8 cellular contexts compared by ENCODE assay signal in the genomic region with DNA sequence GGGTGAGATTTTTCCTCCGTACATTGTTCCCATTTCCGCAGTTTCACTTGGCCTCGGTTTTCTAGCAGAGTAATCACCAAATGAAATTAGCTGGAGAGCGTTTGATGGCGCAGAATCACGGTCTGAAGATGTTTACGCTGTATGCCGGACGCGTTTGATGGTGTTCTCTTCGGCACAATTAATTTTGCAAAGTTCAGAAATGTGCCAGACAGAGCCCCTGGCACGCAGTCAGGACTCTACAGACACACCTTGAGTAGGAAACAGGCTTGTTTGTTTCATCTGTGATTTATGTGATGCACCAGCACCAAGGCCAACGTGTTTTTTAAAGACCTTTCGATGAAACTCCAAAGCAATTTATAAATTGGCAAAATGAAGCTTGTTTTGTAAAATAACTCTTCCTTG. TPM values are rescaled to one million over a fixed set of nuclear protein-coding genes. Genes with fewer than 3 reads are reported as not detected.
A peak's percentile ranks its signal among the peaks of the same experiment; 100 is the strongest.
DNase-seq lines count a peak whose midpoint lies in the region; ATAC-seq, FAIRE-seq and TF ChIP-seq lines count a peak whose summit lies in the region.

No MANE protein-coding gene starts in this region.

- POLR2A ChIA-PET in GM12878 (lab: Charles Lee), result no interaction called here

- TF ChIP-seq RAD21 in GM12878 (IDR thresholded peaks at IDR 0.05; ENCODE audit: insufficient read depth, low read depth, low read length), result no peak

- in situ Hi-C loops in GM12878 (cut with MboI), result no loop called here

- no peaks in the 10 kb centered on the region for H4K20me1 ChIP-seq in GM12878 (ENCODE audit: control insufficient read depth, insufficient read depth)

- RAD21 ChIA-PET in GM12878 (lab: Charles Lee; ENCODE audit: unreplicated experiment), result no interaction called here

- H3K27me3 ChIP-seq in GM12878 (replicated peaks in 1 of 2; ENCODE audit: control insufficient read depth in 2 of 2, insufficient read depth in 2 of 2, low read length in 1 of 2) (peaks cover 5 to 11% of the 10 kb centered on the region in 2 experiments; a peak in 2 of 4 replicates), layer of hippocampus (ENCODE audit: control insufficient read depth, insufficient read depth, low read length) (no peaks in the 10 kb centered on the region), suprapubic skin (peaks cover 4% of the 10 kb centered on the region)

- H3K4me2 ChIP-seq in GM12878 (ENCODE audit: control insufficient read depth, insufficient read depth), result peak overlapping the region; percentile 53; the same call in 1 of the 2 replicates

- no peak overlapping the region for H2AFZ ChIP-seq in GM12878 (ENCODE audit: control insufficient read depth, low read depth, low read length)

- no peak for FAIRE-seq in GM12878 (lab: Jason Lieb, UNC)

- CTCF ChIA-PET in GM12878 (lab: Yijun Ruan, JAX), result no interaction called here

- H3K36me3 ChIP-seq in GM12878 (ENCODE audit: control insufficient read depth in 2 of 2, insufficient read depth in 2 of 2, low read length in 1 of 2) (no peaks in the 10 kb centered on the region), suprapubic skin (no peaks in the 10 kb centered on the region)

- SMC1A ChIA-PET in GM12878 (lab: Charles Lee; ENCODE audit: uncharacterized antibody, unreplicated experiment), result no interaction called here

- no peaks in the 10 kb centered on the region for H3K79me2 ChIP-seq in GM12878 (ENCODE audit: control insufficient read depth, insufficient read depth, low read length)

- H3K4me3 ChIP-seq in GM12878 (no peak overlapping the region), suprapubic skin (peak overlapping the region; percentile 93)

- TF ChIP-seq EP300 in GM12878 (IDR thresholded peaks at IDR 0.05; ENCODE audit: borderline replicate concordance in 1 of 2, control insufficient read depth in 1 of 2, low read depth in 2 of 2, low read length in 2 of 2) (no peak), suprapubic skin (IDR thresholded peaks at IDR 0.05) (no peak)

- WGBS in GM12878 (ENCODE audit: insufficient coverage, insufficient replicate concordance, low lambda C conversion rate, missing lambda C conversion rate), result 49% methylated on average over 14 of the region's 14 CpGs
- 3% methylated on average over 14 of the region's 14 CpGs for WGBS in suprapubic skin

- no peaks in the 10 kb centered on the region for H3K4me1 ChIP-seq in GM12878 (ENCODE audit: control insufficient read depth, insufficient read depth, low read length)
- H3K4me1 ChIP-seq in suprapubic skin, result peaks cover 20% of the 10 kb centered on the region

- no peak for TF ChIP-seq CTCF in GM12878 (IDR thresholded peaks at IDR 0.05 in 2 of 3, conservative IDR thresholded peaks at IDR 0.05 in 1 of 3; ENCODE audit: control insufficient read depth in 2 of 3, extremely low read depth in 1 of 3, insufficient read depth in 1 of 3, low read depth in 3 of 3, low read length in 3 of 3)
- no peak for TF ChIP-seq CTCF in suprapubic skin (IDR thresholded peaks at IDR 0.05)

- H3K9me3 ChIP-seq in GM12878 (replicated peaks; ENCODE audit: control insufficient read depth, insufficient read depth, low read length) (no peaks in the 10 kb centered on the region), suprapubic skin (no peaks in the 10 kb centered on the region)

- no TSS peak for BruUV-seq in GM12878 (replicated peaks; lab: Mats Ljungman, UMichigan)

- H3K27ac ChIP-seq in GM12878 (ENCODE audit: control insufficient read depth, insufficient read depth), result no peak overlapping the region
- H3K27ac ChIP-seq in layer of hippocampus (ENCODE audit: low read depth, low read length), result peak overlapping the region; percentile 99
- peak overlapping the region; percentile 91 for H3K27ac ChIP-seq in suprapubic skin

- H3K9ac ChIP-seq in GM12878 (ENCODE audit: control insufficient read depth, insufficient read depth, low read length), result no peak overlapping the region

- DNase-seq in NCI-H2196 (lab: John Stamatoyannopoulos, UW; ENCODE audit: unreplicated experiment), result peak; percentile 67
- no peak for DNase-seq in NCI-H2196 treated with DMSO at 0.1 percent for 48 hours (lab: John Stamatoyannopoulos, UW; ENCODE audit: unreplicated experiment)
- DNase-seq in GM12878 (ENCODE audit: low read depth, low spot score), result no peak
- DNase-seq in suprapubic skin (ENCODE audit: low spot score in 2 of 2), result no peak
- DNase-seq in LoVo (ENCODE audit: low spot score), result no peak
- DNase-seq in GM19240 (ENCODE audit: insufficient read length, low spot score), result no peak

- ATAC-seq in GM12878 (no peak), HG02610 (IDR thresholded peaks at IDR 0.05; ENCODE audit: unreplicated experiment) (no peak)

- intact Hi-C loops in GM12878 (cut with micrococcal nuclease; ENCODE audit: unreplicated experiment), result no loop called here

- TF ChIP-seq POLR2A in GM12878 (IDR thresholded peaks at IDR 0.05; ENCODE audit: low read depth, low read length) (no peak), suprapubic skin (IDR thresholded peaks at IDR 0.05) (no peak)

TF ChIP-seq in GM12878, 131 proteins besides CTCF, POLR2A, EP300 and RAD21:
- TF ChIP-seq EZH2 (IDR thresholded peaks at IDR 0.05; ENCODE audit: borderline replicate concordance, control insufficient read depth, low read depth, low read length) (no peak), PAX5 (IDR thresholded peaks at IDR 0.05; ENCODE audit: borderline replicate concordance, low read depth, low read length) (no peak), RAD51 (IDR thresholded peaks at IDR 0.05) (no peak), SUPT20H (IDR thresholded peaks at IDR 0.05; ENCODE audit: borderline replicate concordance, control insufficient read depth, low read depth, low read length) (no peak), MXI1 (IDR thresholded peaks at IDR 0.05; ENCODE audit: low read depth, low read length) (no peak), TCF3 (IDR thresholded peaks at IDR 0.05; ENCODE audit: borderline replicate concordance, insufficient read depth, low read depth, low read length) (no peak), ZNF24 (IDR thresholded peaks at IDR 0.05) (no peak), ZNF384 (IDR thresholded peaks at IDR 0.05; ENCODE audit: borderline replicate concordance, low read depth, low read length) (no peak), MYB (IDR thresholded peaks at IDR 0.05; ENCODE audit: borderline replicate concordance, low read depth, low read length) (no peak), HDAC6 (IDR thresholded peaks at IDR 0.05; ENCODE audit: unreplicated experiment) (no peak), YBX1 (IDR thresholded peaks at IDR 0.05) (no peak), BACH1 (IDR thresholded peaks at IDR 0.05; ENCODE audit: borderline replicate concordance) (no peak), EGR1 (IDR thresholded peaks at IDR 0.05; ENCODE audit: borderline replicate concordance in 1 of 2, low read depth in 2 of 2, low read length in 2 of 2) (no peak)
- TF ChIP-seq, protein P1, sequence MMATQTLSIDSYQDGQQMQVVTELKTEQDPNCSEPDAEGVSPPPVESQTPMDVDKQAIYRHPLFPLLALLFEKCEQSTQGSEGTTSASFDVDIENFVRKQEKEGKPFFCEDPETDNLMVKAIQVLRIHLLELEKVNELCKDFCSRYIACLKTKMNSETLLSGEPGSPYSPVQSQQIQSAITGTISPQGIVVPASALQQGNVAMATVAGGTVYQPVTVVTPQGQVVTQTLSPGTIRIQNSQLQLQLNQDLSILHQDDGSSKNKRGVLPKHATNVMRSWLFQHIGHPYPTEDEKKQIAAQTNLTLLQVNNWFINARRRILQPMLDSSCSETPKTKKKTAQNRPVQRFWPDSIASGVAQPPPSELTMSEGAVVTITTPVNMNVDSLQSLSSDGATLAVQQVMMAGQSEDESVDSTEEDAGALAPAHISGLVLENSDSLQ (IDR thresholded peaks at IDR 0.05), result no peak
- TF ChIP-seq, protein P2, sequence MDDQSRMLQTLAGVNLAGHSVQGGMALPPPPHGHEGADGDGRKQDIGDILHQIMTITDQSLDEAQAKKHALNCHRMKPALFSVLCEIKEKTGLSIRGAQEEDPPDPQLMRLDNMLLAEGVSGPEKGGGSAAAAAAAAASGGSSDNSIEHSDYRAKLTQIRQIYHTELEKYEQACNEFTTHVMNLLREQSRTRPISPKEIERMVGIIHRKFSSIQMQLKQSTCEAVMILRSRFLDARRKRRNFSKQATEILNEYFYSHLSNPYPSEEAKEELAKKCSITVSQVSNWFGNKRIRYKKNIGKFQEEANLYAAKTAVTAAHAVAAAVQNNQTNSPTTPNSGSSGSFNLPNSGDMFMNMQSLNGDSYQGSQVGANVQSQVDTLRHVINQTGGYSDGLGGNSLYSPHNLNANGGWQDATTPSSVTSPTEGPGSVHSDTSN (IDR thresholded peaks at IDR 0.05; ENCODE audit: insufficient replicate concordance, low read depth, low read length), result no peak

RNA-seq across cellular contexts. Expression of gene LIFR, which starts 0.9 kb away (rescaled TPM):
- not detected in 2 replicates for total RNA-seq in GM12878 (2013; cell fraction: nucleolus; rRNA removed)
- total RNA-seq in GM12878 (2014; rRNA removed) (not detected in 2 replicates), GM12878 (2014; rRNA removed; fragmentation: Illumina TruSeq; extraction: Trizol) (not detected in 2 replicates), GM12878 (2021) (0.10 and 0.27 TPM in 2 replicates), suprapubic skin (10 to 100 TPM; 18.7 to 71.4 (median 31.3) TPM)
- polyA plus RNA-seq in GM12878 (2011; ENCODE audit: low read depth), result not detected
- polyA plus RNA-seq in GM12878 (2011; rRNA removed) (not detected in 2 replicates), GM12878 (2014; fragmentation: Illumina TruSeq; extraction: Trizol) (not detected in 2 replicates), GM12878 (2014; fragmentation: Nextera tagmentation; extraction: Ambion mirVana) (not detected), GM12878 (2014; rRNA removed) (not detected in 2 replicates), GM12878 (2016; fragmentation: Nextera tagmentation; extraction: Ambion mirVana) (not detected)
- not detected in 2 replicates for polyA plus RNA-seq in GM12878 (2011; cell fraction: cytosol; rRNA removed)
- polyA plus RNA-seq in GM12878 (2011; cell fraction: nucleus; rRNA removed), result not detected in 2 replicates
- polyA plus RNA-seq in GM12878 (2012), result 0.01 and 0.06 TPM in 2 replicates
- polyA minus RNA-seq in GM12878 (2011; rRNA and poly(A)+ RNA removed), result not detected in 2 replicates
- 0.83 TPM in 1 of 2 replicates, not detected in the other for polyA minus RNA-seq in GM12878 (2011; cell fraction: cytosol; rRNA and poly(A)+ RNA removed)
- polyA minus RNA-seq in GM12878 (2011; cell fraction: nucleus; rRNA and poly(A)+ RNA removed), result 0.10 TPM in 1 of 2 replicates, not detected in the other

Comparison
In these comparisons a context has a peak if more than half of its experiments do, and no peak if none do; other contexts are left out.
1. RNA of gene LIFR, which starts 0.9 kb away (total RNA-seq): 18.7 to 71.4 TPM in suprapubic skin; 0.10 to 0.27 TPM in GM12878; every median in the first group is over 10 times any median in the second.